In the genomic region with DNA sequence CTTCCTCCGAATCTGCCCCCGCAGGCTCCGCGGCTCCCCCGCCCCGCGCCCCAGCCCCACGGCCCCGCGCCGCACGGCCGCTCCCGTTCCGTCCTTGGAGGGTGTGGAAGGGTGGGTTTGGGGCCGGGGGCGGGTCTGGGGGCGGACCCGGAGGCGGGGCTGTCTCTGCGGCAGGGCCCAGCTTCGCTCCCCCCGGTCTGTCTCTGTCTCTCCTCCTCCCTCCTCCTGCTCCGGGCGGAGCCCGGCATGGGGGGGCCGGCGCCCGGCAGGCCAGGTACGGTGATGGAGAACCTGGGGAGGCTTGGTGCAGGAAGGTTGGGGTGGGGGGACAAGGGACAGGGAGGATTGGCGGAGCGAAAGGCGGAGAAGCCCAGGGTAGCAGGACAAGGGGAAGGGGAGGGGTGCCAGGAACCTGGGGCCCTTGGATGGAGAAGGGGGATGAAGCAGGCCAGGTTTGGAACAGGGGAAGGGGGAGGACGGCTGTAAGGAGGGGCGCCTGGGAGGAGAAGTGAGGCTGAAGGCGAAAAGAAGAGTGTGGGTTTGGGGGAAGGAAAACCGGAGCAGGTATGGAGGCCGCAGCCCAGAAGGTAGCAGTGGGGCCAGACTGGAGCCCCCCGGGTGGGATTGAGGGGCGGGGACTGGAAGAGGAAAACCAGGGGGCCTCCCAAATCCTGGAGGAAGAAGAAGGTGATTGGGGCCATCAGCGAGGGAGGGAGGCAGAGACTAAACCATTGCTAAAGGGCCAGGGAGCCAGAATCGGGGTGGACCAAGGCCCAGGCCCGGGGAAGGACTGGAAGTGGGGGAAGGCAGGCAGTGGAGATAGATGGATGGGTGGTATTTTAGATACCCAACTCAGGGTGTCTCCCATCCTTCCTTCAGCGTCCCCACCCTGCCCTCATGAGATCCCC, we compare ENCODE assay signal across 8 cellular contexts. TPM values are rescaled to one million over a fixed set of nuclear protein-coding genes. Genes with fewer than 3 reads are reported as not detected.
A peak's percentile ranks its signal among the peaks of the same experiment; 100 is the strongest.
DNase-seq lines count a peak whose midpoint lies in the region; ATAC-seq and TF ChIP-seq lines count a peak whose summit lies in the region.

A gene (plus strand): TSS at position 200 of the 908 bp plus-strand sequence. CDS start 1,385 bp downstream, outside the sequence.

- no peaks in the 10 kb centered on the region for H3K9me3 ChIP-seq in lower lobe of right lung

- no peak for TF ChIP-seq CTCF in lower lobe of right lung (IDR thresholded peaks at IDR 0.05)

- no peaks in the 10 kb centered on the region for H3K36me3 Mint-ChIP-seq in stimulated activated memory B cell treated with anti-CD40 and anti-IgM and Interleukin-4, amounts not matched to agents 10 μg/mL and 1 μg/mL and 100 μg/mL, for 72 hours

- peaks cover 15% of the 10 kb centered on the region for H3K4me1 Mint-ChIP-seq in stimulated activated memory B cell treated with anti-CD40 and anti-IgM and Interleukin-4, amounts not matched to agents 10 μg/mL and 1 μg/mL and 100 μg/mL, for 72 hours

- DNase-seq in Ammon's horn (ENCODE audit: low spot score) (peak; percentile 82), NCI-H1105 (lab: John Stamatoyannopoulos, UW) (peak; percentile 11), lower lobe of right lung (peak; percentile 62), dedifferentiated amniotic fluid mesenchymal stem cell (ENCODE audit: extremely low spot score) (no peak)
- peak; percentile 45 for DNase-seq in activated CD4-positive, alpha-beta T cell treated with anti-CD3 and anti-CD28 coated beads for 48 hours
- peak; percentile 40 for DNase-seq in effector CD4-positive, alpha-beta T cell

- ATAC-seq in GM19463 (IDR thresholded peaks at IDR 0.05; ENCODE audit: unreplicated experiment) (peak; percentile 25), lower lobe of right lung (peak; percentile 46 to 57)
- ATAC-seq in stimulated activated memory B cell treated with anti-CD40 and anti-IgM and Interleukin-4, amounts not matched to agents 10 μg/mL and 1 μg/mL and 100 μg/mL, for 72 hours: peak; percentile 37

- intact Hi-C loops in lower lobe of right lung (cut with DNase I): no loop called here

- H3K4me3 ChIP-seq in lower lobe of right lung: peak within 1 kb of the TSS; percentile 63

- no peaks in the 10 kb centered on the region for H3K27me3 ChIP-seq in lower lobe of right lung (ENCODE audit: low read depth)

- H3K27me3 Mint-ChIP-seq in stimulated activated memory B cell treated with anti-CD40 and anti-IgM and Interleukin-4, amounts not matched to agents 10 μg/mL and 1 μg/mL and 100 μg/mL, for 72 hours: peaks cover 23% of the 10 kb centered on the region

- H3K4me1 ChIP-seq in lower lobe of right lung: peaks cover 22% of the 10 kb centered on the region

- H3K4me3 Mint-ChIP-seq in stimulated activated memory B cell treated with anti-CD40 and anti-IgM and Interleukin-4, amounts not matched to agents 10 μg/mL and 1 μg/mL and 100 μg/mL, for 72 hours: peak within 1 kb of the TSS; percentile 80

- H3K36me3 ChIP-seq in lower lobe of right lung: no peaks in the 10 kb centered on the region

- no peaks in the 10 kb centered on the region for H3K9me3 Mint-ChIP-seq in stimulated activated memory B cell treated with anti-CD40 and anti-IgM and Interleukin-4, amounts not matched to agents 10 μg/mL and 1 μg/mL and 100 μg/mL, for 72 hours

- no peak within 1 kb of the TSS for H3K27ac Mint-ChIP-seq in stimulated activated memory B cell treated with anti-CD40 and anti-IgM and Interleukin-4, amounts not matched to agents 10 μg/mL and 1 μg/mL and 100 μg/mL, for 72 hours

- H3K27ac ChIP-seq in lower lobe of right lung: no peak within 1 kb of the TSS

RNA-seq across cellular contexts. Expression of the gene that starts here (rescaled TPM):
- total RNA-seq in lower lobe of right lung: 1.1 TPM
